In the genomic region with DNA sequence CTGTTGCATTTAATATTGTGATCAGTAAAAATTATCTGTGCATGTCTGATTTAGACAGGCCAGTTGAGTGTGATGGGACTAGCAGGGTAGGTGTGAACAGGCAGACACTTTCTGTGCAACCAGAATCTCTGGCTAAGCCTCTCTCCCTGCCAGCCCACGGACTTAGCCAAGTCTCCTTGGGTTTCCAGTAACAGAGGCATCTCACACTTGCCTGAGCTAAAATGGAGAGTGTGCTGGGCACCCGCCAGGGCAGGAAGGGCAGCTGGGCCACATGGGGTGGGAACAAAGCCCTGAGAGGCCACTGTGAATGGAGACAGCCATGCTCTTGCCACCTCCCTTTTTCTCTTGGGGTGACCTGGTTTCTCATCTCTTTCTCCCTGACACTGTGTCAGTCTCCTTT, we compare ENCODE assay signal across 18 cellular contexts. TPM values are rescaled to one million over a fixed set of nuclear protein-coding genes. Genes with fewer than 3 reads are reported as not detected.
DNase-seq lines count a peak whose midpoint lies in the region; ATAC-seq and TF ChIP-seq lines count a peak whose summit lies in the region.
"Had no signal": no experiment of that assay in that cellular context is flagged by ENCODE, and none has a peak within 500 bp of the region (broad histone marks: within the 10 kb centered on the region; RNA-seq: fewer than 3 reads in every experiment).

No MANE protein-coding gene starts in this region.

- H3K9me3 ChIP-seq in right atrium auricular region: no peaks in the 10 kb centered on the region
- no peaks in the 10 kb centered on the region for H3K9me3 ChIP-seq in left ventricle myocardium inferior (replicated peaks)
- H3K9me3 ChIP-seq: BLaER1 had no signal

- no peak overlapping the region for H3K4me3 ChIP-seq in right atrium auricular region
- H3K4me3 ChIP-seq in left ventricle myocardium inferior: no peak overlapping the region
- no peak overlapping the region for H3K4me3 ChIP-seq in dorsolateral prefrontal cortex
- H3K4me3 ChIP-seq: BLaER1 had no signal

- TF ChIP-seq CTCF in right atrium auricular region (IDR thresholded peaks at IDR 0.05) (no peak), left ventricle myocardium inferior (IDR thresholded peaks at IDR 0.05; ENCODE audit: borderline replicate concordance) (no peak), dorsolateral prefrontal cortex (IDR thresholded peaks at IDR 0.05 in 54 of 56, conservative IDR thresholded peaks at IDR 0.05 in 2 of 56; ENCODE audit: low read depth in 1 of 56, partially characterized antibody in 56 of 56) (no peak)

- no peaks in the 10 kb centered on the region for H3K4me1 Mint-ChIP-seq in activated T-helper 17 cell treated with anti-CD3 and anti-CD28 coated beads, Interleukin-2, amount 50 U/mL, for 72 hours

- H3K4me3 Mint-ChIP-seq in activated T-helper 17 cell treated with anti-CD3 and anti-CD28 coated beads, Interleukin-2, amount 50 U/mL, for 72 hours: no peak overlapping the region
- H3K4me3 Mint-ChIP-seq: CD8-positive, alpha-beta T cell had no signal

- no peak for ATAC-seq in activated T-helper 17 cell treated with anti-CD3 and anti-CD28 coated beads, Interleukin-2, amount 50 U/mL, for 72 hours (replicated peaks)
- ATAC-seq: CD8-positive, alpha-beta T cell; HCT116; PC-3 had no signal

- H3K36me3 ChIP-seq in right atrium auricular region (no peaks in the 10 kb centered on the region), left ventricle myocardium inferior (no peaks in the 10 kb centered on the region)
- H3K36me3 ChIP-seq: BLaER1 had no signal

- H3K9me3 Mint-ChIP-seq in activated T-helper 17 cell treated with anti-CD3 and anti-CD28 coated beads, Interleukin-2, amount 50 U/mL, for 72 hours: no peaks in the 10 kb centered on the region
- H3K9me3 Mint-ChIP-seq: CD8-positive, alpha-beta T cell had no signal

- intact Hi-C loops in left ventricle myocardium inferior (cut with micrococcal nuclease): no loop called here
- intact Hi-C loops in dorsolateral prefrontal cortex (cut with DNase I): no loop called here

- H3K27me3 Mint-ChIP-seq in activated T-helper 17 cell treated with anti-CD3 and anti-CD28 coated beads, Interleukin-2, amount 50 U/mL, for 72 hours: no peaks in the 10 kb centered on the region

- no peaks in the 10 kb centered on the region for H3K4me1 ChIP-seq in right atrium auricular region
- H3K4me1 ChIP-seq in left ventricle myocardium inferior: no peaks in the 10 kb centered on the region
- H3K4me1 ChIP-seq: BLaER1 had no signal

- H3K27ac ChIP-seq in right atrium auricular region (no peak overlapping the region), left ventricle myocardium inferior (replicated peaks) (no peak overlapping the region), dorsolateral prefrontal cortex (no peak overlapping the region)
- H3K27ac ChIP-seq: BLaER1, RWPE1 had no signal

- no peaks in the 10 kb centered on the region for H3K27me3 ChIP-seq in right atrium auricular region
- no peaks in the 10 kb centered on the region for H3K27me3 ChIP-seq in left ventricle myocardium inferior (ENCODE audit: low read depth)
- H3K27me3 ChIP-seq in dorsolateral prefrontal cortex: no peaks in the 10 kb centered on the region
- H3K27me3 ChIP-seq: BLaER1 had no signal

- H3K36me3 Mint-ChIP-seq in activated T-helper 17 cell treated with anti-CD3 and anti-CD28 coated beads, Interleukin-2, amount 50 U/mL, for 72 hours (ENCODE audit: low read depth): no peaks in the 10 kb centered on the region
- H3K36me3 Mint-ChIP-seq: CD8-positive, alpha-beta T cell had no signal

- peak overlapping the region; percentile 17 for H3K27ac Mint-ChIP-seq in activated T-helper 17 cell treated with anti-CD3 and anti-CD28 coated beads, Interleukin-2, amount 50 U/mL, for 72 hours
- H3K27ac Mint-ChIP-seq: CD8-positive, alpha-beta T cell had no signal

- DNase-seq in right atrium auricular region (ENCODE audit: low spot score) (peak; percentile 48), left ventricle myocardium inferior (no peak), myocyte (ENCODE audit: low read depth) (peak; percentile 70), NCI-H1105 treated with DMSO at 0.1 percent for 48 hours (lab: John Stamatoyannopoulos, UW) (no peak), NCI-H526 treated with DMSO at 0.1 percent for 48 hours (lab: John Stamatoyannopoulos, UW) (no peak), dorsolateral prefrontal cortex (no peak), iPS-NIHi11 (ENCODE audit: low spot score) (no peak)
- DNase-seq: CD8-positive, alpha-beta T cell; DMS79 treated with DMSO at 0.1 percent for 48 hours; GOT3; NCI-H1694 treated with DMSO at 0.1 percent for 48 hours; NCI-H510A; NCI-H774; PC-3 had no signal

RNA-seq across cellular contexts. Expression of gene RPS27L, which starts 12.5 kb away (rescaled TPM):
- total RNA-seq in right atrium auricular region (10 to 100 TPM; 74.7 to 76.4 TPM), left ventricle myocardium inferior (165 TPM), myocyte (145 and 176 TPM in 2 replicates), dorsolateral prefrontal cortex (10 to 100 TPM; 35.0 to 86.0 (median 57.2) TPM)
- 100 to 1,000 TPM; 187 to 240 TPM for total RNA-seq in activated T-helper 17 cell treated with anti-CD3 and anti-CD28 coated beads, Interleukin-2, amount 50 U/mL, for 72 hours
- 375 TPM for polyA plus RNA-seq in myocyte (2012)

RNA-seq across cellular contexts. Expression of gene RAB8B, which starts 19.6 kb away (rescaled TPM):
- total RNA-seq in right atrium auricular region: 10 to 100 TPM; 10.2 to 19.3 TPM
- total RNA-seq in left ventricle myocardium inferior: 8.1 TPM
- total RNA-seq in activated T-helper 17 cell treated with anti-CD3 and anti-CD28 coated beads, Interleukin-2, amount 50 U/mL, for 72 hours: 100 to 1,000 TPM in 1 of 2 donors, 10 to 100 TPM in 1; 68.1 to 185 TPM
- 16.4 and 24.0 TPM in 2 replicates for total RNA-seq in myocyte
- polyA plus RNA-seq in myocyte (2012): 10.4 TPM
- total RNA-seq in dorsolateral prefrontal cortex: 10 to 100 TPM; 22.5 to 54.3 (median 36.0) TPM

RNA-seq across cellular contexts. Expression of gene LACTB, which starts 48.1 kb away (rescaled TPM):
- total RNA-seq in right atrium auricular region (10 to 100 TPM; 10.6 to 20.5 TPM), left ventricle myocardium inferior (27.4 TPM), myocyte (22.3 and 27.5 TPM in 2 replicates), dorsolateral prefrontal cortex (10 to 100 TPM in 70 of 120 experiments, 1 to 10 TPM in 50; 6.5 to 17.1 (median 10.3) TPM)
- total RNA-seq in activated T-helper 17 cell treated with anti-CD3 and anti-CD28 coated beads, Interleukin-2, amount 50 U/mL, for 72 hours: 10 to 100 TPM; 20.3 to 26.0 TPM
- 21.4 TPM for polyA plus RNA-seq in myocyte (2012)

Comparison
In these comparisons a context has a peak if more than half of its experiments do, and no peak if none do; other contexts are left out.
1. DNase-seq: peak in right atrium auricular region (single experiment) and myocyte (single experiment); none in left ventricle myocardium inferior (single experiment), NCI-H1105 treated with DMSO at 0.1 percent for 48 hours (single experiment), NCI-H526 treated with DMSO at 0.1 percent for 48 hours (single experiment), dorsolateral prefrontal cortex (0 of 10) and iPS-NIHi11 (single experiment).